In genomic region chr12:44846826-44847225, GRCh38 we compare ENCODE assay signal across 25 cellular contexts. TPM values are rescaled to one million over a fixed set of nuclear protein-coding genes. Genes with fewer than 3 reads are reported as not detected.
DNase-seq lines count a peak whose midpoint lies in the region; ATAC-seq, FAIRE-seq and TF ChIP-seq lines count a peak whose summit lies in the region.
"Had no signal": no experiment of that assay in that cellular context is flagged by ENCODE, and none has a peak within 500 bp of the region (broad histone marks: within the 10 kb centered on the region; RNA-seq: fewer than 3 reads in every experiment).

No MANE protein-coding gene starts in this region.

- ATAC-seq in left cardiac atrium, result peak; percentile 27 to 31
- ATAC-seq in left ventricle myocardium superior, result no peak
- ATAC-seq: HCT116, K562 had no signal

- intact Hi-C loops in left cardiac atrium (cut with DNase I) (no loop called here), left ventricle myocardium superior (cut with micrococcal nuclease) (no loop called here)

- H3K4me1 ChIP-seq in effector memory CD4-positive, alpha-beta T cell (ENCODE audit: control insufficient read depth, insufficient read depth, low read length, poor library complexity, severe bottlenecking), result peaks cover 25% of the 10 kb centered on the region
- H3K4me1 ChIP-seq in suprapubic skin, result peaks cover 14% of the 10 kb centered on the region
- H3K4me1 ChIP-seq: right atrium auricular region had no signal

- TF ChIP-seq CTCF in SU-DHL-6 (IDR thresholded peaks at IDR 0.05; ENCODE audit: insufficient read depth, low read length, poor library complexity, severe bottlenecking) (no peak), suprapubic skin (IDR thresholded peaks at IDR 0.05) (no peak)

- peak overlapping the region; percentile 96 for H3K27ac ChIP-seq in SU-DHL-6 (ENCODE audit: low read depth, low read length)
- peak overlapping the region; percentile 65 for H3K27ac ChIP-seq in effector memory CD4-positive, alpha-beta T cell (ENCODE audit: insufficient read depth, low read length, poor library complexity, severe bottlenecking)
- H3K27ac ChIP-seq in suprapubic skin, result peak overlapping the region; percentile 32
- H3K27ac ChIP-seq: cardiac muscle cell, neutrophil, right atrium auricular region had no signal

- 40% methylated on average over 1 of the region's 1 CpG for WGBS in suprapubic skin

- H3K9me2 ChIP-seq in SU-DHL-6 (replicated peaks; ENCODE audit: insufficient read depth, low read length), result no peaks in the 10 kb centered on the region

- H3F3A ChIP-seq in SU-DHL-6 (ENCODE audit: insufficient read depth), result peaks cover 29% of the 10 kb centered on the region

- no peak for TF ChIP-seq POLR2A in suprapubic skin (IDR thresholded peaks at IDR 0.05)
- TF ChIP-seq POLR2A in GM12891 (IDR thresholded peaks at IDR 0.05; ENCODE audit: low read depth, low read length), result no peak

- FAIRE-seq in GM12891 (lab: Jason Lieb, UNC) (no peak), HTR-8/SVneo (lab: Jason Lieb, UNC) (no peak)
- FAIRE-seq: G401.6, GM12878, K562, urothelium cell line had no signal

- H2AFZ ChIP-seq in SU-DHL-6 (ENCODE audit: low read depth, low read length, severe bottlenecking), result no peak overlapping the region

- H3K79me2 ChIP-seq in SU-DHL-6 (ENCODE audit: insufficient read depth, low read length), result peaks cover 9% of the 10 kb centered on the region; the same call in 1 of the 2 replicates

- H4K20me1 ChIP-seq in SU-DHL-6 (ENCODE audit: low read depth, low read length), result no peaks in the 10 kb centered on the region

- H3K9ac ChIP-seq in SU-DHL-6 (ENCODE audit: low read length), result peak overlapping the region; percentile 51

- H3K9me3 ChIP-seq in SU-DHL-6 (ENCODE audit: insufficient read depth, low read length) (no peaks in the 10 kb centered on the region), suprapubic skin (no peaks in the 10 kb centered on the region)
- H3K9me3 ChIP-seq in effector memory CD4-positive, alpha-beta T cell (ENCODE audit: control insufficient read depth, low read length), result no peaks in the 10 kb centered on the region
- H3K9me3 ChIP-seq: neutrophil, right atrium auricular region had no signal

- no peaks in the 10 kb centered on the region for H3K27me3 ChIP-seq in SU-DHL-6 (ENCODE audit: low read length)
- H3K27me3 ChIP-seq in effector memory CD4-positive, alpha-beta T cell (replicated peaks; ENCODE audit: control insufficient read depth, insufficient read depth, low read length, poor library complexity, severe bottlenecking), result no peaks in the 10 kb centered on the region
- no peaks in the 10 kb centered on the region for H3K27me3 ChIP-seq in suprapubic skin
- H3K27me3 ChIP-seq: cardiac muscle cell, neutrophil, right atrium auricular region had no signal

- H3K36me3 ChIP-seq in SU-DHL-6 (ENCODE audit: low read length) (no peaks in the 10 kb centered on the region), suprapubic skin (no peaks in the 10 kb centered on the region)
- no peaks in the 10 kb centered on the region for H3K36me3 ChIP-seq in effector memory CD4-positive, alpha-beta T cell (ENCODE audit: control insufficient read depth, insufficient read depth, low read length)
- H3K36me3 ChIP-seq: cardiac muscle cell, neutrophil, right atrium auricular region had no signal

- TF ChIP-seq EP300 in suprapubic skin (IDR thresholded peaks at IDR 0.05), result no peak

- no peak for DNase-seq in left cardiac atrium
- no peak for DNase-seq in left ventricle myocardium superior
- DNase-seq in effector memory CD4-positive, alpha-beta T cell, result no peak
- no peak for DNase-seq in suprapubic skin (ENCODE audit: low spot score in 2 of 2)
- no peak for DNase-seq in GM12891 (ENCODE audit: insufficient read length, low spot score)
- DNase-seq in NCI-H146 treated with DMSO at 0.1 percent for 48 hours (lab: John Stamatoyannopoulos, UW; ENCODE audit: unreplicated experiment), result no peak
- no peak for DNase-seq in HTR-8/SVneo (ENCODE audit: insufficient read length, low spot score)
- DNase-seq: activated CD4-positive, CD25-positive, alpha-beta regulatory T cell; amniotic stem cell; Calu3; NCI-H1092; NCI-H2081 treated with DMSO at 0.1 percent for 48 hours; NCI-H510A; SHP77 treated with DMSO at 0.1 percent for 48 hours; T-helper 9 cell had no signal

- H3K4me3 ChIP-seq in SU-DHL-6 (ENCODE audit: insufficient read depth, low read length, poor library complexity, severe bottlenecking) (no peak overlapping the region), suprapubic skin (no peak overlapping the region)
- H3K4me3 ChIP-seq in effector memory CD4-positive, alpha-beta T cell (ENCODE audit: insufficient read depth, low read depth, low read length, poor library complexity, severe bottlenecking), result no peak overlapping the region
- H3K4me3 ChIP-seq: cardiac muscle cell, GM12878, K562, right atrium auricular region had no signal

- peak overlapping the region; percentile 80 for H3K4me2 ChIP-seq in SU-DHL-6 (ENCODE audit: low read depth, low read length, poor library complexity, severe bottlenecking)

TF ChIP-seq in GM12891, 5 proteins besides CTCF, POLR2A, EP300 and RAD21:
- TF ChIP-seq PAX5 (IDR thresholded peaks at IDR 0.05; ENCODE audit: insufficient read depth, low read length, severe bottlenecking), result no peak
- no peak for TF ChIP-seq POLR2AphosphoS5 (IDR thresholded peaks at IDR 0.05; ENCODE audit: low read depth, low read length)
- no peak for TF ChIP-seq TAF1 (IDR thresholded peaks at IDR 0.05; ENCODE audit: low read depth, low read length)
- no peak for TF ChIP-seq POU2F2 (IDR thresholded peaks at IDR 0.05; ENCODE audit: low read depth, low read length)

RNA-seq across cellular contexts. Expression of gene NELL2, which starts 29.3 kb away (rescaled TPM):
- 1 to 10 TPM in 1 of 2 donors, under 1 TPM in 1; 0.82 to 1.7 TPM for total RNA-seq in left cardiac atrium
- total RNA-seq in left ventricle myocardium superior, result 0.50 TPM
- total RNA-seq in suprapubic skin, result 10 to 100 TPM in 1 of 4 donors, 1 to 10 TPM in 3; 4.7 to 20.5 (median 9.3) TPM
- 0.27 TPM for polyA plus RNA-seq in GM12891 (2012; ENCODE audit: low read depth, missing spikeins)
- total RNA-seq: Calu3 had no signal
- polyA plus RNA-seq: fibroblast of lung had no signal

Comparison
In these comparisons a context has a peak if more than half of its experiments do, and no peak if none do; other contexts are left out.
1. H3K27ac ChIP-seq: peak in every context shown above with its lines; median percentile 96 in SU-DHL-6; 65 in effector memory CD4-positive, alpha-beta T cell; 32 in suprapubic skin.